ENCODE assay signal across 25 cellular contexts in genomic region chr18:43758734-43759133, GRCh38.
"Had no signal": no experiment of that assay in that cellular context is flagged by ENCODE, and none has a peak within 500 bp of the region (broad histone marks: within the 10 kb centered on the region; RNA-seq: fewer than 3 reads in every experiment).

No MANE protein-coding gene starts in this region.

- H3K4me1 ChIP-seq: heart right ventricle, left lung, lower lobe of right lung, pancreas, prostate gland, stomach, tibial artery, uterus had no signal

- H3K36me3 ChIP-seq: heart right ventricle, left lung, lower lobe of right lung, pancreas, prostate gland, stomach, thoracic aorta, tibial artery, uterus had no signal

- H2AFZ ChIP-seq: hepatocyte had no signal

- H3K9me3 ChIP-seq: lower lobe of right lung, pancreas, prostate gland, thoracic aorta, tibial artery, uterus had no signal

- H3K27me3 ChIP-seq: heart right ventricle, hepatocyte, left lung, pancreas, stomach, tibial artery, uterus had no signal

- H3K4me2 ChIP-seq: hepatocyte had no signal

- DNase-seq: heart right ventricle; kidney glomerular epithelial cell; left colon; left lung; lower lobe of right lung; mammary epithelial cell; naive thymus-derived CD8-positive, alpha-beta T cell; nucleus accumbens; pancreas; posterior cingulate gyrus; retina; right cardiac atrium; stimulated activated CD4-positive, alpha-beta T cell treated with anti-CD3 and anti-CD28 coated beads, Interleukin-12 subunit alpha, Interleukin-12 subunit beta, amount 100 ng/mL, for 4 hours; stimulated activated CD4-positive, alpha-beta T cell treated with anti-CD3 and anti-CD28 coated beads, Interleukin-15, amount 100 ng/mL, for 24 hours; stimulated activated CD4-positive, alpha-beta T cell treated with anti-CD3 and anti-CD28 coated beads, Interleukin-2, amount 100 ng/mL, for 24 hours; stimulated activated CD4-positive, alpha-beta T cell treated with anti-CD3 and anti-CD28 coated beads, Interleukin-4, amount 100 ng/mL, for 1 hour; stimulated activated naive B cell treated with anti-CD40 and anti-IgM and Interleukin-4, amounts not matched to agents 10 μg/mL and 1 μg/mL and 100 μg/mL, for 72 hours; stimulated activated naive CD8-positive, alpha-beta T cell treated with anti-CD3 and anti-CD28 coated beads, Interleukin-15, Interleukin-2, amounts not matched to agents 100 U/mL and 50 U/mL, for 24 hours; stomach; tibial artery; uterus had no signal

- H3K27ac ChIP-seq: heart right ventricle, hepatocyte, left lung, lower lobe of right lung, prostate gland, skin epidermis, stomach, thoracic aorta, tibial artery, uterus had no signal

- H3K4me3 ChIP-seq: heart right ventricle, hepatocyte, left lung, lower lobe of right lung, pancreas, prostate gland, skin epidermis, stomach, thoracic aorta, tibial artery, uterus had no signal
